9 cellular contexts compared by ENCODE assay signal in genomic region chr15:100918690-100919480, GRCh38. TPM values are rescaled to one million over a fixed set of nuclear protein-coding genes. Genes with fewer than 3 reads are reported as not detected.
DNase-seq lines count a peak whose midpoint lies in the region; ATAC-seq and TF ChIP-seq lines count a peak whose summit lies in the region.
"Had no signal": no experiment of that assay in that cellular context is flagged by ENCODE, and none has a peak within 500 bp of the region (broad histone marks: within the 10 kb centered on the region; RNA-seq: fewer than 3 reads in every experiment).

A gene with protein sequence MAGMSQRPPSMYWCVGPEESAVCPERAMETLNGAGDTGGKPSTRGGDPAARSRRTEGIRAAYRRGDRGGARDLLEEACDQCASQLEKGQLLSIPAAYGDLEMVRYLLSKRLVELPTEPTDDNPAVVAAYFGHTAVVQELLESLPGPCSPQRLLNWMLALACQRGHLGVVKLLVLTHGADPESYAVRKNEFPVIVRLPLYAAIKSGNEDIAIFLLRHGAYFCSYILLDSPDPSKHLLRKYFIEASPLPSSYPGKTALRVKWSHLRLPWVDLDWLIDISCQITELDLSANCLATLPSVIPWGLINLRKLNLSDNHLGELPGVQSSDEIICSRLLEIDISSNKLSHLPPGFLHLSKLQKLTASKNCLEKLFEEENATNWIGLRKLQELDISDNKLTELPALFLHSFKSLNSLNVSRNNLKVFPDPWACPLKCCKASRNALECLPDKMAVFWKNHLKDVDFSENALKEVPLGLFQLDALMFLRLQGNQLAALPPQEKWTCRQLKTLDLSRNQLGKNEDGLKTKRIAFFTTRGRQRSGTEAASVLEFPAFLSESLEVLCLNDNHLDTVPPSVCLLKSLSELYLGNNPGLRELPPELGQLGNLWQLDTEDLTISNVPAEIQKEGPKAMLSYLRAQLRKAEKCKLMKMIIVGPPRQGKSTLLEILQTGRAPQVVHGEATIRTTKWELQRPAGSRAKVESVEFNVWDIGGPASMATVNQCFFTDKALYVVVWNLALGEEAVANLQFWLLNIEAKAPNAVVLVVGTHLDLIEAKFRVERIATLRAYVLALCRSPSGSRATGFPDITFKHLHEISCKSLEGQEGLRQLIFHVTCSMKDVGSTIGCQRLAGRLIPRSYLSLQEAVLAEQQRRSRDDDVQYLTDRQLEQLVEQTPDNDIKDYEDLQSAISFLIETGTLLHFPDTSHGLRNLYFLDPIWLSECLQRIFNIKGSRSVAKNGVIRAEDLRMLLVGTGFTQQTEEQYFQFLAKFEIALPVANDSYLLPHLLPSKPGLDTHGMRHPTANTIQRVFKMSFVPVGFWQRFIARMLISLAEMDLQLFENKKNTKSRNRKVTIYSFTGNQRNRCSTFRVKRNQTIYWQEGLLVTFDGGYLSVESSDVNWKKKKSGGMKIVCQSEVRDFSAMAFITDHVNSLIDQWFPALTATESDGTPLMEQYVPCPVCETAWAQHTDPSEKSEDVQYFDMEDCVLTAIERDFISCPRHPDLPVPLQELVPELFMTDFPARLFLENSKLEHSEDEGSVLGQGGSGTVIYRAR (N-terminal part only) (plus strand): TSS chr15:100919357. CDS start chr15:100924633, 5,276 bp downstream.

- no peak for TF ChIP-seq CTCF in coronary artery (IDR thresholded peaks at IDR 0.05)
- TF ChIP-seq CTCF in lower lobe of right lung (IDR thresholded peaks at IDR 0.05), result no peak
- TF ChIP-seq CTCF in testis (IDR thresholded peaks at IDR 0.05), result no peak

- WGBS in testis, 2 donors, result 1 to 3% methylated on average over 19 to 43 of the region's 87 CpGs

- TF ChIP-seq POLR2A in testis (IDR thresholded peaks at IDR 0.05), result no peak

- H3K27ac ChIP-seq in coronary artery, result peak within 1 kb of the TSS; percentile 15 to 70
- H3K27ac ChIP-seq in lower lobe of right lung, result peak within 1 kb of the TSS; percentile 79
- H3K27ac ChIP-seq in testis, result peak within 1 kb of the TSS; percentile 81 to 88

- peak; percentile 52 for DNase-seq in NCI-H82 (lab: John Stamatoyannopoulos, UW)
- no peak for DNase-seq in NCI-H82 treated with DMSO at 0.1 percent for 48 hours (lab: John Stamatoyannopoulos, UW; ENCODE audit: unreplicated experiment)
- peak; percentile 72 for DNase-seq in RPMI8226
- peak; percentile 75 for DNase-seq in coronary artery (ENCODE audit: low spot score)
- DNase-seq in lower lobe of right lung, result peak; percentile 77
- no peak for DNase-seq in testis
- DNase-seq: DND-41 had no signal

- H3K4me3 ChIP-seq in coronary artery (peak within 1 kb of the TSS; percentile 85), lower lobe of right lung (peak within 1 kb of the TSS; percentile 70), testis (peak within 1 kb of the TSS; percentile 74 to 79)

- intact Hi-C loops in lower lobe of right lung (cut with DNase I) (loop anchor here (10.0 kb wide), 1 partner anchor 86 kb away; no protein-coding TSS in a partner anchor), testis (cut with DNase I; ENCODE audit: low total_unique reads) (loop anchor here (10.0 kb wide), 1 partner anchor 86 kb away; no protein-coding TSS in a partner anchor)

- H3K9me3 ChIP-seq in lower lobe of right lung (no peaks in the 10 kb centered on the region), testis (no peaks in the 10 kb centered on the region)

- H3K36me3 ChIP-seq in lower lobe of right lung (no peaks in the 10 kb centered on the region), testis (ENCODE audit: low read depth, missing control alignments) (no peaks in the 10 kb centered on the region)

- H3K4me1 ChIP-seq in lower lobe of right lung (peaks cover 29% of the 10 kb centered on the region), testis (peaks cover 25% of the 10 kb centered on the region)

- H3K27me3 ChIP-seq in lower lobe of right lung (ENCODE audit: low read depth), result no peaks in the 10 kb centered on the region
- no peaks in the 10 kb centered on the region for H3K27me3 ChIP-seq in testis

- ATAC-seq in HG02840 (IDR thresholded peaks at IDR 0.05; ENCODE audit: low FRiP score, unreplicated experiment) (peak; percentile 18), lower lobe of right lung (peak; percentile 75 to 78), GM21786 (IDR thresholded peaks at IDR 0.05; ENCODE audit: unreplicated experiment) (no peak)

RNA-seq across cellular contexts. Expression of the gene that starts here (rescaled TPM):
- total RNA-seq in lower lobe of right lung (24.3 TPM), testis (10 to 100 TPM; 18.8 to 24.6 TPM)
- polyA plus RNA-seq in testis (ENCODE audit: insufficient read depth, low read depth, low replicate concordance), result 23.0 TPM

Comparison
In these comparisons a context has a peak if more than half of its experiments do, and no peak if none do; other contexts are left out.
1. DNase-seq: peak in NCI-H82 (single experiment), RPMI8226 (single experiment), coronary artery (single experiment) and lower lobe of right lung (single experiment); none in NCI-H82 treated with DMSO at 0.1 percent for 48 hours (single experiment) and testis (single experiment).
2. Peak in every context shown above with its lines, with median percentiles within 50 percentile points of each other: H3K27ac ChIP-seq and H3K4me3 ChIP-seq.